In genomic region chr5:98004463-98004862, GRCh38 we compare ENCODE assay signal across 25 cellular contexts.
"Had no signal": no experiment of that assay in that cellular context is flagged by ENCODE, and none has a peak within 500 bp of the region (broad histone marks: within the 10 kb centered on the region; RNA-seq: fewer than 3 reads in every experiment).

No MANE protein-coding gene starts in this region.

- H3K4me3 Mint-ChIP-seq: memory B cell; natural killer cell; stimulated activated effector memory CD8-positive, alpha-beta T cell treated with anti-CD3 and anti-CD28 coated beads, Interleukin-12 subunit alpha, Interleukin-12 subunit beta, amount 100 ng/mL, for 72 hours had no signal

- H3K4me1 ChIP-seq: colonic mucosa, gastrocnemius medialis, heart left ventricle, pancreas, right atrium auricular region, tibial nerve, upper lobe of left lung had no signal

- H3K4me3 ChIP-seq: colonic mucosa, gastrocnemius medialis, heart left ventricle, hepatocyte, lung, pancreas, right atrium auricular region, thoracic aorta, tibial nerve, upper lobe of left lung had no signal

- H3K36me3 Mint-ChIP-seq: memory B cell; natural killer cell; stimulated activated effector memory CD8-positive, alpha-beta T cell treated with anti-CD3 and anti-CD28 coated beads, Interleukin-12 subunit alpha, Interleukin-12 subunit beta, amount 100 ng/mL, for 72 hours had no signal

- H3K79me2 ChIP-seq: hepatocyte had no signal

- H3K36me3 ChIP-seq: colonic mucosa, gastrocnemius medialis, heart left ventricle, neutrophil, right atrium auricular region, thoracic aorta, tibial nerve, upper lobe of left lung had no signal

- H3K27me3 Mint-ChIP-seq: memory B cell had no signal

- H3K4me2 ChIP-seq: hepatocyte had no signal

- H3K9me3 ChIP-seq: colonic mucosa, gastrocnemius medialis, neutrophil, pancreas, thoracic aorta, upper lobe of left lung had no signal

- H3K4me1 Mint-ChIP-seq: memory B cell; natural killer cell; stimulated activated effector memory CD8-positive, alpha-beta T cell treated with anti-CD3 and anti-CD28 coated beads, Interleukin-12 subunit alpha, Interleukin-12 subunit beta, amount 100 ng/mL, for 72 hours had no signal

- ATAC-seq: gastrocnemius medialis; heart left ventricle; left lobe of liver; natural killer cell; pancreas; sciatic nerve; stimulated activated effector memory CD8-positive, alpha-beta T cell treated with anti-CD3 and anti-CD28 coated beads, Interleukin-12 subunit alpha, Interleukin-12 subunit beta, amount 100 ng/mL, for 72 hours; stimulated activated naive CD8-positive, alpha-beta T cell treated with anti-CD3 and anti-CD28 coated beads, Interleukin-15, Interleukin-2, amounts not matched to agents 100 U/mL and 50 U/mL, for 24 hours had no signal

- FAIRE-seq: endometrium, kidney, pancreas, urothelium cell line had no signal

- H3K27ac ChIP-seq: colonic mucosa, gastrocnemius medialis, heart left ventricle, hepatocyte, neutrophil, pancreas, right atrium auricular region, thoracic aorta, tibial nerve, upper lobe of left lung had no signal

- H3K27ac Mint-ChIP-seq: memory B cell; natural killer cell; stimulated activated effector memory CD8-positive, alpha-beta T cell treated with anti-CD3 and anti-CD28 coated beads, Interleukin-12 subunit alpha, Interleukin-12 subunit beta, amount 100 ng/mL, for 72 hours had no signal

- DNase-seq: colonic mucosa; dermis blood vessel endothelial cell; effector memory CD4-positive, alpha-beta T cell; foreskin fibroblast; gastrocnemius medialis; heart left ventricle; kidney; natural killer cell; pancreas; stimulated activated CD4-positive, alpha-beta T cell treated with anti-CD3 and anti-CD28 coated beads, Interleukin-2, amount 100 ng/mL, for 24 hours; stimulated activated CD4-positive, alpha-beta T cell treated with anti-CD3 and anti-CD28 coated beads, Interleukin-4, amount 100 ng/mL, for 24 hours; stimulated activated naive CD8-positive, alpha-beta T cell treated with anti-CD3 and anti-CD28 coated beads, Interleukin-15, Interleukin-2, amounts not matched to agents 100 U/mL and 50 U/mL, for 24 hours; upper lobe of left lung had no signal

- H3K27me3 ChIP-seq: colonic mucosa, gastrocnemius medialis, heart left ventricle, hepatocyte, neutrophil, pancreas, right atrium auricular region, tibial nerve, upper lobe of left lung had no signal

- H2AFZ ChIP-seq: hepatocyte had no signal
